In genomic region chr2:64838817-64839216, GRCh38 we compare ENCODE assay signal across 10 cellular contexts.
A peak's percentile ranks its signal among the peaks of the same experiment; 100 is the strongest.
DNase-seq lines count a peak whose midpoint lies in the region; ATAC-seq and TF ChIP-seq lines count a peak whose summit lies in the region.
"Had no signal": no experiment of that assay in that cellular context is flagged by ENCODE, and none has a peak within 500 bp of the region (broad histone marks: within the 10 kb centered on the region; RNA-seq: fewer than 3 reads in every experiment).

No MANE protein-coding gene starts in this region.

- no peaks in the 10 kb centered on the region for H3K36me3 ChIP-seq in RWPE2 (ENCODE audit: low read depth)
- H3K36me3 ChIP-seq in smooth muscle cell (ENCODE audit: low read depth) = no peaks in the 10 kb centered on the region
- no peaks in the 10 kb centered on the region for H3K36me3 ChIP-seq in CD8-positive, alpha-beta memory T cell (ENCODE audit: insufficient read depth, low read length)

- H3K4me1 ChIP-seq in RWPE2 (ENCODE audit: insufficient read depth, poor library complexity, severe bottlenecking) = peaks cover 20% of the 10 kb centered on the region
- peaks cover 23% of the 10 kb centered on the region for H3K4me1 ChIP-seq in smooth muscle cell (ENCODE audit: low read depth)
- no peaks in the 10 kb centered on the region for H3K4me1 ChIP-seq in CD8-positive, alpha-beta memory T cell (ENCODE audit: insufficient read depth, low read length)

- DNase-seq in GM04504 (ENCODE audit: low read depth) (peak; percentile 92), RWPE2 (ENCODE audit: low spot score) (peak; percentile 94), fibroblast of the conjunctiva (ENCODE audit: low read depth) (peak; percentile 51), smooth muscle cell (lab: John Stamatoyannopoulos, UW; ENCODE audit: unreplicated experiment) (no peak), cerebellum (ENCODE audit: low spot score) (no peak)
- no peak for DNase-seq in CD8-positive, alpha-beta memory T cell

- H3K27ac ChIP-seq in RWPE2 (ENCODE audit: poor library complexity, severe bottlenecking) (peak overlapping the region; percentile 90), smooth muscle cell (ENCODE audit: low read depth) (peak overlapping the region; percentile 78)
- no peak overlapping the region for H3K27ac ChIP-seq in CD8-positive, alpha-beta memory T cell (ENCODE audit: low read depth, low read length)
- H3K27ac ChIP-seq: KMS-11 had no signal

- H3K27me3 ChIP-seq in RWPE2 (ENCODE audit: insufficient read depth, poor library complexity, severe bottlenecking) (no peaks in the 10 kb centered on the region), smooth muscle cell (ENCODE audit: low read depth) (no peaks in the 10 kb centered on the region)
- no peaks in the 10 kb centered on the region for H3K27me3 ChIP-seq in CD8-positive, alpha-beta memory T cell (ENCODE audit: insufficient read depth, low read length, poor library complexity, severe bottlenecking)

- CTCF ChIA-PET in CD8-positive, alpha-beta memory T cell (lab: Charles Lee) = no interaction called here

- H2AFZ ChIP-seq in smooth muscle cell (ENCODE audit: low read depth) = no peak overlapping the region

- H3F3A ChIP-seq in smooth muscle cell (ENCODE audit: low read depth) = peaks cover 6% of the 10 kb centered on the region

- H3K4me2 ChIP-seq in smooth muscle cell = no peak overlapping the region
- H3K4me2 ChIP-seq: KMS-11 had no signal

- no peaks in the 10 kb centered on the region for H3K36me3 Mint-ChIP-seq in CD8-positive, alpha-beta memory T cell

- H3K4me3 Mint-ChIP-seq in CD8-positive, alpha-beta memory T cell = no peak overlapping the region

- no peaks in the 10 kb centered on the region for H3K9me3 ChIP-seq in RWPE2 (ENCODE audit: severe bottlenecking)
- H3K9me3 ChIP-seq in smooth muscle cell (replicated peaks; ENCODE audit: low read depth) = no peaks in the 10 kb centered on the region
- no peaks in the 10 kb centered on the region for H3K9me3 ChIP-seq in CD8-positive, alpha-beta memory T cell (ENCODE audit: low read length)

- no peaks in the 10 kb centered on the region for H3K9me3 Mint-ChIP-seq in CD8-positive, alpha-beta memory T cell

- POLR2A ChIA-PET in CD8-positive, alpha-beta memory T cell (lab: Charles Lee) = no interaction called here

- no peaks in the 10 kb centered on the region for H4K20me1 ChIP-seq in smooth muscle cell (ENCODE audit: low read depth)

- H3K27me3 Mint-ChIP-seq in CD8-positive, alpha-beta memory T cell = peaks cover under 1 to 4% of the 10 kb centered on the region in 2 donors

- no peaks in the 10 kb centered on the region for H3K79me2 ChIP-seq in smooth muscle cell (ENCODE audit: low read depth)

- peaks cover 0 to 5% (median 0%) of the 10 kb centered on the region in 3 donors for H3K4me1 Mint-ChIP-seq in CD8-positive, alpha-beta memory T cell

- 4% methylated on average over 2 of the region's 8 CpGs for WGBS in smooth muscle cell (ENCODE audit: low lambda C conversion rate)

- H3K27ac Mint-ChIP-seq in CD8-positive, alpha-beta memory T cell = no peak overlapping the region

- ATAC-seq in RWPE2 (ENCODE audit: low read depth) (peak; percentile 86), HG03354 (IDR thresholded peaks at IDR 0.05; ENCODE audit: poor library complexity, severe bottlenecking, unreplicated experiment) (no peak), GM21526 (IDR thresholded peaks at IDR 0.05; ENCODE audit: low FRiP score, unreplicated experiment) (no peak)

- no peak overlapping the region for H3K4me3 ChIP-seq in RWPE2 (ENCODE audit: severe bottlenecking)
- no peak overlapping the region for H3K4me3 ChIP-seq in smooth muscle cell
- H3K4me3 ChIP-seq in CD8-positive, alpha-beta memory T cell (ENCODE audit: low read length) = no peak overlapping the region
- H3K4me3 ChIP-seq: GM12878 had no signal

- H3K9ac ChIP-seq in smooth muscle cell (ENCODE audit: low read depth) = peak overlapping the region; percentile 31
- H3K9ac ChIP-seq: KMS-11 had no signal

- TF ChIP-seq CTCF in RWPE2 (IDR thresholded peaks at IDR 0.05; ENCODE audit: poor library complexity, severe bottlenecking) = no peak
- no peak for TF ChIP-seq CTCF in smooth muscle cell (IDR thresholded peaks at IDR 0.05; ENCODE audit: borderline replicate concordance, insufficient read depth, poor library complexity, severe bottlenecking)

Comparison
In these comparisons a context has a peak if more than half of its experiments do, and no peak if none do; other contexts are left out.
1. DNase-seq: peak in GM04504 (single experiment), RWPE2 (single experiment) and fibroblast of the conjunctiva (single experiment); none in smooth muscle cell (single experiment), cerebellum (single experiment) and CD8-positive, alpha-beta memory T cell (0 of 5).